ENCODE assay signal across 8 cellular contexts in genomic region chr9:75653335-75653734, GRCh38.
"Had no signal": no experiment of that assay in that cellular context is flagged by ENCODE, and none has a peak within 500 bp of the region (broad histone marks: within the 10 kb centered on the region; RNA-seq: fewer than 3 reads in every experiment).

No MANE protein-coding gene starts in this region.

- H3K4me3 ChIP-seq: GM23248 had no signal

- H3K4me1 Mint-ChIP-seq: H9, IgD-negative memory B cell had no signal

- FAIRE-seq: H1, H54, HTR-8/SVneo had no signal

- H3K36me3 Mint-ChIP-seq: IgD-negative memory B cell had no signal

- H3K27me3 Mint-ChIP-seq: IgD-negative memory B cell had no signal

- DNase-seq: GM23248, H9, HCEC 1CT, KBM-7 had no signal

- H3K27ac ChIP-seq: GM23248 had no signal

- H2AFZ ChIP-seq: GM23248 had no signal

- H3K4me3 Mint-ChIP-seq: H9, IgD-negative memory B cell had no signal

- H3K9ac ChIP-seq: GM23248 had no signal

- H3K27ac Mint-ChIP-seq: H9, IgD-negative memory B cell had no signal
